ENCODE assay signal across 11 cellular contexts in the genomic region with DNA sequence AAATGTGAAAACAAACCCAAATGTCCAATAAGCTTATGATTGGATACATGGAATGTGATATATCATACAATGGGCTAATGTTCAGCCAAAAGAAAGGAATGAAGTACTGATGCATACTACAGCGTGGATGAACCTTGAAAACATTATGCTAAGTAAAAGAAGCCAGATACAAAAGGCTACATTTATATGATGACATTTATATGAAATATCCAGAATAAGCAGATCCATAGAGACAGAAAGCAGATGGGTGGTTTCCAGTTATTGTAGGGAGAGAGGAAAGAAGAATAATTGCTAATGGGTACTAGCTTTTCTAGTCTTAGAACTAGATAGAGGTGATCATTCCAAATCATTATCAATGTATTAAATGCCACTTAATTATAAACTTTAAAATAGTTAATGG.
"Had no signal": no experiment of that assay in that cellular context is flagged by ENCODE, and none has a peak within 500 bp of the region (broad histone marks: within the 10 kb centered on the region; RNA-seq: fewer than 3 reads in every experiment).

No MANE protein-coding gene starts in this region.

- H3K9me3 ChIP-seq: HAP-1 had no signal

- H3K4me1 Mint-ChIP-seq: GM23338, H9 had no signal

- H3K4me2 ChIP-seq: GM23338 had no signal

- H3K9ac ChIP-seq: GM23248 had no signal

- ATAC-seq: GM23338, HCT116 had no signal

- H3K9me3 Mint-ChIP-seq: GM23338, HFFc6 had no signal

- H3K27ac Mint-ChIP-seq: GM23338, H9, HFFc6 had no signal

- H3K27ac ChIP-seq: GM23248 had no signal

- H3K4me3 ChIP-seq: GM23248, GM23338, HAP-1 had no signal

- H3K36me3 ChIP-seq: HAP-1 had no signal

- H3K4me3 Mint-ChIP-seq: GM23338, H9, HFFc6 had no signal

- FAIRE-seq: H1, H54 had no signal

- H2AFZ ChIP-seq: GM23248, GM23338 had no signal

- DNase-seq: GM23248, GOT3, H7, H9, HCEC 1CT, HFFc6 had no signal
